In genomic region chr4:77074961-77075855, GRCh38 we compare ENCODE assay signal across 8 cellular contexts. TPM values are rescaled to one million over a fixed set of nuclear protein-coding genes. Genes with fewer than 3 reads are reported as not detected.
DNase-seq lines count a peak whose midpoint lies in the region; ATAC-seq and TF ChIP-seq lines count a peak whose summit lies in the region.

No MANE protein-coding gene starts in this region.

- peaks cover 6% of the 10 kb centered on the region for H3K27me3 Mint-ChIP-seq in activated naive CD8-positive, alpha-beta T cell treated with anti-CD3 and anti-CD28 coated beads, Interleukin-2, amount 50 U/mL, for 24 hours

- peak in 1 of 2 donors; percentile 12 for TF ChIP-seq POLR2A in vagina (IDR thresholded peaks at IDR 0.05)

- DNase-seq in C1 segment of cervical spinal cord (lab: John Stamatoyannopoulos, UW) (peak in 13 of 14 donors; percentile 4 to 84 (median 63)), HK-2 (ENCODE audit: unreplicated experiment) (peak; percentile 86), SW480 (ENCODE audit: low spot score) (peak; percentile 26), right cardiac atrium (peak; percentile 79 to 92 (median 91)), retina (peak; percentile 86), vagina (ENCODE audit: extremely low spot score in 2 of 2) (no peak)
- peak; percentile 78 for DNase-seq in activated naive CD8-positive, alpha-beta T cell treated with anti-CD3 and anti-CD28 coated beads, Interleukin-2, amount 50 U/mL, for 24 hours

- peaks cover 62% of the 10 kb centered on the region for H3K4me1 Mint-ChIP-seq in activated naive CD8-positive, alpha-beta T cell treated with anti-CD3 and anti-CD28 coated beads, Interleukin-2, amount 50 U/mL, for 24 hours

- no peaks in the 10 kb centered on the region for H3K36me3 ChIP-seq in vagina

- H3K4me3 ChIP-seq in right cardiac atrium (ENCODE audit: low read length) (peak overlapping the region; percentile 97), vagina (peak overlapping the region; percentile 88 to 98)

- under 1% methylated on average over 90 of the region's 90 CpGs for WGBS in right cardiac atrium

- H3K27ac ChIP-seq in right cardiac atrium (ENCODE audit: low read length) = peak overlapping the region; percentile 91
- H3K27ac ChIP-seq in vagina = peak overlapping the region; percentile 100

- TF ChIP-seq CTCF in vagina (IDR thresholded peaks at IDR 0.05) = no peak

- no peaks in the 10 kb centered on the region for H3K9me3 Mint-ChIP-seq in activated naive CD8-positive, alpha-beta T cell treated with anti-CD3 and anti-CD28 coated beads, Interleukin-2, amount 50 U/mL, for 24 hours

- peak; percentile 48 for ATAC-seq in GM19452 (IDR thresholded peaks at IDR 0.05; ENCODE audit: unreplicated experiment)
- peak; percentile 67 for ATAC-seq in activated naive CD8-positive, alpha-beta T cell treated with anti-CD3 and anti-CD28 coated beads, Interleukin-2, amount 50 U/mL, for 24 hours
- peak; percentile 84 to 89 for ATAC-seq in right cardiac atrium

- intact Hi-C loops in right cardiac atrium (cut with DNase I) = loop anchor here in 2 of 4 donors (10.0 kb wide), 1 partner anchor 80 kb away; the partner anchor contains the start of gene CCNG2 (in 2 of the 2)
- intact Hi-C loops in vagina (cut with DNase I) = no loop called here

- H3K4me1 ChIP-seq in right cardiac atrium (ENCODE audit: control insufficient read depth, insufficient read depth, low read length) (no peaks in the 10 kb centered on the region), vagina (peaks cover 53% of the 10 kb centered on the region)

- peak overlapping the region; percentile 99 for H3K27ac Mint-ChIP-seq in activated naive CD8-positive, alpha-beta T cell treated with anti-CD3 and anti-CD28 coated beads, Interleukin-2, amount 50 U/mL, for 24 hours

- H3K36me3 Mint-ChIP-seq in activated naive CD8-positive, alpha-beta T cell treated with anti-CD3 and anti-CD28 coated beads, Interleukin-2, amount 50 U/mL, for 24 hours (ENCODE audit: low read depth) = peaks cover 29% of the 10 kb centered on the region

- no peaks in the 10 kb centered on the region for H3K27me3 ChIP-seq in right cardiac atrium (ENCODE audit: control insufficient read depth, insufficient read depth)
- H3K27me3 ChIP-seq in vagina = no peaks in the 10 kb centered on the region

- H3K4me3 Mint-ChIP-seq in activated naive CD8-positive, alpha-beta T cell treated with anti-CD3 and anti-CD28 coated beads, Interleukin-2, amount 50 U/mL, for 24 hours = no peak overlapping the region

- H3K9me3 ChIP-seq in right cardiac atrium (ENCODE audit: control insufficient read depth, low read length) = no peaks in the 10 kb centered on the region
- no peaks in the 10 kb centered on the region for H3K9me3 ChIP-seq in vagina

RNA-seq across cellular contexts. Expression of gene CCNI, which starts 0.6 kb away (rescaled TPM):
- 100 to 1,000 TPM; 310 to 338 (median 324) TPM for total RNA-seq in right cardiac atrium
- 146 TPM for polyA plus RNA-seq in right cardiac atrium
- 206 TPM for total RNA-seq in vagina

Comparison
In these comparisons a context has a peak if more than half of its experiments do, and no peak if none do; other contexts are left out.
1. DNase-seq: peak in C1 segment of cervical spinal cord (13 of 14), HK-2 (single experiment), SW480 (single experiment), activated naive CD8-positive, alpha-beta T cell treated with anti-CD3 and anti-CD28 coated beads, Interleukin-2, amount 50 U/mL, for 24 hours (single experiment), right cardiac atrium (3 of 3) and retina (single experiment); none in vagina (0 of 2).
2. Peak in every context shown above with its lines, with median percentiles within 50 percentile points of each other: ATAC-seq.